ENCODE assay signal across 8 cellular contexts in genomic region chr4:48270516-48270897, GRCh38. TPM values are rescaled to one million over a fixed set of nuclear protein-coding genes. Genes with fewer than 3 reads are reported as not detected.
DNase-seq lines count a peak whose midpoint lies in the region; ATAC-seq and TF ChIP-seq lines count a peak whose summit lies in the region.

No MANE protein-coding gene starts in this region.

- no peaks in the 10 kb centered on the region for H3K9me3 Mint-ChIP-seq in activated T-helper 1 cell treated with anti-CD3 and anti-CD28 coated beads, Interleukin-12 subunit alpha, Interleukin-12 subunit beta, Interleukin-2, Interleukin-4 antibody, amounts not matched to agents 30 ng/mL and 10 ng/mL and 1 ng/mL, durations not matched to agents 14 hours and 24 hours and 36 hours

- no peak for TF ChIP-seq RAD21 in SK-N-SH (IDR thresholded peaks at IDR 0.05; ENCODE audit: low read length)

- H3K36me3 ChIP-seq in SK-N-SH (replicated peaks in 1 of 2; ENCODE audit: control insufficient read depth in 1 of 2, insufficient read depth in 2 of 2, low read length in 1 of 2) (no peaks in the 10 kb centered on the region), iPS-20b (ENCODE audit: insufficient read depth, low read depth, low read length) (no peaks in the 10 kb centered on the region), stomach smooth muscle (ENCODE audit: control insufficient read depth in 2 of 2, insufficient read depth in 2 of 2, low read length in 2 of 2) (no peaks in the 10 kb centered on the region)

- ATAC-seq in SK-N-SH treated with all-trans-retinoic acid at 6 μM for 48 hours (no peak), GM21825 (IDR thresholded peaks at IDR 0.05; ENCODE audit: unreplicated experiment) (no peak)

- H3K27ac ChIP-seq in SK-N-SH (ENCODE audit: low read depth in 2 of 2, low read length in 1 of 2) (peak overlapping the region in 1 of 2 experiments; percentile 60; a peak in 1 of 4 replicates), iPS-20b (ENCODE audit: low read length) (no peak overlapping the region), stomach smooth muscle (ENCODE audit: low read length) (no peak overlapping the region)

- H3K27me3 Mint-ChIP-seq in activated T-helper 1 cell treated with anti-CD3 and anti-CD28 coated beads, Interleukin-12 subunit alpha, Interleukin-12 subunit beta, Interleukin-2, Interleukin-4 antibody, amounts not matched to agents 30 ng/mL and 10 ng/mL and 1 ng/mL, durations not matched to agents 14 hours and 24 hours and 36 hours (ENCODE audit: insufficient read depth), result no peaks in the 10 kb centered on the region

- TF ChIP-seq EP300 in SK-N-SH (IDR thresholded peaks at IDR 0.05; ENCODE audit: borderline replicate concordance in 1 of 2, low read depth in 1 of 2, low read length in 1 of 2), result no peak

- H2AFZ ChIP-seq in SK-N-SH (ENCODE audit: low read depth), result peak overlapping the region; percentile 80; the same call in 1 of the 2 replicates

- 85% methylated on average over 3 of the region's 3 CpGs for WGBS in SK-N-SH (ENCODE audit: low lambda C conversion rate)

- peak overlapping the region; percentile 89 for H3K4me3 Mint-ChIP-seq in activated T-helper 1 cell treated with anti-CD3 and anti-CD28 coated beads, Interleukin-12 subunit alpha, Interleukin-12 subunit beta, Interleukin-2, Interleukin-4 antibody, amounts not matched to agents 30 ng/mL and 10 ng/mL and 1 ng/mL, durations not matched to agents 14 hours and 24 hours and 36 hours

- no peak for DNase-seq in SK-N-SH
- DNase-seq in activated T-helper 1 cell treated with anti-CD3 and anti-CD28 coated beads, Interleukin-12 subunit alpha, Interleukin-12 subunit beta, Interleukin-2, Interleukin-4 antibody, amounts not matched to agents 30 ng/mL and 10 ng/mL and 1 ng/mL, durations not matched to agents 14 hours and 24 hours and 36 hours (ENCODE audit: low spot score), result no peak
- DNase-seq in ecto neural progenitor cell (ENCODE audit: low spot score), result no peak
- no peak for DNase-seq in NCI-H774 (lab: John Stamatoyannopoulos, UW)

- H4K20me1 ChIP-seq in SK-N-SH (ENCODE audit: insufficient read depth), result no peaks in the 10 kb centered on the region

- peak overlapping the region; percentile 92 for H3K4me2 ChIP-seq in SK-N-SH

- H3K9me3 ChIP-seq in SK-N-SH (no peaks in the 10 kb centered on the region), iPS-20b (ENCODE audit: insufficient read depth, low read depth, low read length) (no peaks in the 10 kb centered on the region), stomach smooth muscle (ENCODE audit: control insufficient read depth in 2 of 2, low read length in 2 of 2) (no peaks in the 10 kb centered on the region)

- H3K4me3 ChIP-seq in SK-N-SH (ENCODE audit: low read depth in 2 of 2, low read length in 1 of 2), result peak overlapping the region; percentile 86 to 94; a peak in 2 of 4 replicates
- H3K4me3 ChIP-seq in iPS-20b (ENCODE audit: low read length), result peak overlapping the region; percentile 69
- H3K4me3 ChIP-seq in stomach smooth muscle (ENCODE audit: low read length in 2 of 2), result peak overlapping the region; percentile 81 to 87

- no peak for TF ChIP-seq CTCF in SK-N-SH (IDR thresholded peaks at IDR 0.05)

- no peaks in the 10 kb centered on the region for H3K79me2 ChIP-seq in SK-N-SH (ENCODE audit: insufficient read depth)

- H3K27me3 ChIP-seq in SK-N-SH (ENCODE audit: insufficient read depth) (no peaks in the 10 kb centered on the region), iPS-20b (ENCODE audit: insufficient read depth, low read length) (peaks cover 7% of the 10 kb centered on the region; the same call in 1 of the 2 replicates), stomach smooth muscle (ENCODE audit: control insufficient read depth in 1 of 2, insufficient read depth in 2 of 2, low read length in 2 of 2) (no peaks in the 10 kb centered on the region)

- POLR2A ChIA-PET in SK-N-SH (lab: Yijun Ruan, JAX), result no interaction called here

- peaks cover 16% of the 10 kb centered on the region for H3K4me1 Mint-ChIP-seq in activated T-helper 1 cell treated with anti-CD3 and anti-CD28 coated beads, Interleukin-12 subunit alpha, Interleukin-12 subunit beta, Interleukin-2, Interleukin-4 antibody, amounts not matched to agents 30 ng/mL and 10 ng/mL and 1 ng/mL, durations not matched to agents 14 hours and 24 hours and 36 hours (ENCODE audit: low read depth)

- no peak overlapping the region; the same call in 1 of the 2 replicates for H3K9ac ChIP-seq in SK-N-SH
- peak overlapping the region; percentile 63; the same call in 1 of the 2 replicates for H3K9ac ChIP-seq in iPS-20b (ENCODE audit: low read depth, low read length)
- peak overlapping the region in 1 of 2 donors; percentile 64 for H3K9ac ChIP-seq in stomach smooth muscle (ENCODE audit: low read length in 2 of 2)

- H3K9me2 ChIP-seq in SK-N-SH, result no peaks in the 10 kb centered on the region

- H3K4me1 ChIP-seq in SK-N-SH (ENCODE audit: control insufficient read depth in 1 of 2, insufficient read depth in 2 of 2, low read depth in 1 of 2, low read length in 1 of 2) (peaks cover 0 to 2% of the 10 kb centered on the region in 2 experiments; a peak in 1 of 4 replicates), iPS-20b (ENCODE audit: insufficient read depth, low read length) (no peaks in the 10 kb centered on the region; the same call in 1 of the 2 replicates), stomach smooth muscle (ENCODE audit: control insufficient read depth, insufficient read depth, low read length) (peaks cover 3% of the 10 kb centered on the region)

- CTCF ChIA-PET in SK-N-SH (lab: Yijun Ruan, JAX), result interaction anchor here (0.6 to 1.3 kb wide), 3 partner anchors 9 to 33 kb away, joined by 3 to 6 read pairs (median 3); no protein-coding TSS in a partner anchor

- no peak overlapping the region for H3K27ac Mint-ChIP-seq in activated T-helper 1 cell treated with anti-CD3 and anti-CD28 coated beads, Interleukin-12 subunit alpha, Interleukin-12 subunit beta, Interleukin-2, Interleukin-4 antibody, amounts not matched to agents 30 ng/mL and 10 ng/mL and 1 ng/mL, durations not matched to agents 14 hours and 24 hours and 36 hours

- no peaks in the 10 kb centered on the region for H3K36me3 Mint-ChIP-seq in activated T-helper 1 cell treated with anti-CD3 and anti-CD28 coated beads, Interleukin-12 subunit alpha, Interleukin-12 subunit beta, Interleukin-2, Interleukin-4 antibody, amounts not matched to agents 30 ng/mL and 10 ng/mL and 1 ng/mL, durations not matched to agents 14 hours and 24 hours and 36 hours (ENCODE audit: low read depth)

- peaks cover 11% of the 10 kb centered on the region for H3F3A ChIP-seq in SK-N-SH (replicated peaks; ENCODE audit: insufficient read depth)

- intact Hi-C loops in activated T-helper 1 cell treated with anti-CD3 and anti-CD28 coated beads, Interleukin-12 subunit alpha, Interleukin-12 subunit beta, Interleukin-2, Interleukin-4 antibody, amounts not matched to agents 30 ng/mL and 10 ng/mL and 1 ng/mL, durations not matched to agents 14 hours and 24 hours and 36 hours (cut with micrococcal nuclease), result loop anchor here (1.0 kb wide), 2 partner anchors 510 to 560 kb away; partner anchors contain the start of gene FRYL

TF ChIP-seq in SK-N-SH, 30 proteins besides CTCF, POLR2A, EP300 and RAD21 (continues in another document):
- no peak for TF ChIP-seq FOSL2 (IDR thresholded peaks at IDR 0.05; ENCODE audit: borderline replicate concordance, low read depth)
- TF ChIP-seq ELF1 (IDR thresholded peaks at IDR 0.05), result no peak
- TF ChIP-seq MXI1 (IDR thresholded peaks at IDR 0.05; ENCODE audit: low read depth, low read length), result no peak
- no peak for TF ChIP-seq JUND (IDR thresholded peaks at IDR 0.05)
- TF ChIP-seq FOXM1 (IDR thresholded peaks at IDR 0.05; ENCODE audit: low read depth), result no peak
- no peak for TF ChIP-seq SMC3 (IDR thresholded peaks at IDR 0.05; ENCODE audit: low read depth, low read length)
- TF ChIP-seq NFIC (IDR thresholded peaks at IDR 0.05; ENCODE audit: borderline replicate concordance), result no peak
- TF ChIP-seq PBX3 (IDR thresholded peaks at IDR 0.05), result no peak
- no peak for TF ChIP-seq SIN3A (IDR thresholded peaks at IDR 0.05; ENCODE audit: borderline replicate concordance, low read depth, low read length)

TF ChIP-seq in SK-N-SH treated with all-trans-retinoic acid at 6 μM for 48 hours, 23 proteins besides CTCF, POLR2A, EP300 and RAD21:
- TF ChIP-seq BACH2 (CRISPR knock-in tag; IDR thresholded peaks at IDR 0.05; ENCODE audit: borderline replicate concordance) (no peak), TCF4 (CRISPR knock-in tag; IDR thresholded peaks at IDR 0.05; ENCODE audit: borderline replicate concordance) (no peak)

RNA-seq across cellular contexts. Expression of gene TEC, which starts 0.9 kb away (rescaled TPM):
- 0.85 and 1.3 TPM in 2 replicates for polyA plus RNA-seq in SK-N-SH (2012; rRNA removed)
- 1.1 and 1.5 TPM in 2 replicates for polyA plus RNA-seq in SK-N-SH (2012; cell fraction: cytosol; rRNA removed)
- polyA plus RNA-seq in SK-N-SH (2012; cell fraction: nucleus; rRNA removed), result 1.8 and 3.7 TPM in 2 replicates
- 1.1 and 1.3 TPM in 2 replicates for total RNA-seq in activated T-helper 1 cell treated with anti-CD3 and anti-CD28 coated beads, Interleukin-12 subunit alpha, Interleukin-12 subunit beta, Interleukin-2, Interleukin-4 antibody, amounts not matched to agents 30 ng/mL and 10 ng/mL and 1 ng/mL, durations not matched to agents 14 hours and 24 hours and 36 hours
